In genomic region chr12:94190623-94191022, GRCh38 we compare ENCODE assay signal across 19 cellular contexts.
"Had no signal": no experiment of that assay in that cellular context is flagged by ENCODE, and none has a peak within 500 bp of the region (broad histone marks: within the 10 kb centered on the region; RNA-seq: fewer than 3 reads in every experiment).

No MANE protein-coding gene starts in this region.

- H3K4me3 ChIP-seq: adrenal gland, gastroesophageal sphincter, heart right ventricle, thyroid gland had no signal

- H3K4me1 ChIP-seq: adrenal gland, gastroesophageal sphincter, heart right ventricle, thyroid gland had no signal

- DNase-seq: activated CD4-positive, alpha-beta T cell treated with anti-CD3 and anti-CD28 coated beads for 1 hour; activated gamma-delta T cell treated with Interleukin-2 at 50 U/mL for 16 hours; activated T-cell treated with anti-CD3 and anti-CD28 coated beads for 4 hours; adrenal gland; cerebellar nuclear complex; effector CD4-positive, alpha-beta T cell; heart right ventricle; immature natural killer cell; kidney glomerular epithelial cell; left ventricle myocardium superior; stimulated activated CD4-positive, alpha-beta T cell treated with anti-CD3 and anti-CD28 coated beads, Interleukin-12 subunit alpha, Interleukin-12 subunit beta, amount 100 ng/mL, for 4 hours; stimulated activated CD4-positive, alpha-beta T cell treated with anti-CD3 and anti-CD28 coated beads, Interleukin-1b, Interleukin-23, amount 100 ng/mL, for 48 hours; stimulated activated CD8-positive, alpha-beta memory T cell treated with anti-CD3 and anti-CD28 coated beads, Interleukin-4, amount 100 ng/mL, for 48 hours; stimulated activated naive CD4-positive, alpha-beta T cell treated with Interleukin-2 at 50 U/mL for 16 hours; thyroid gland had no signal

- H3K27ac ChIP-seq: adrenal gland, gastroesophageal sphincter, heart right ventricle, thyroid gland, VCaP had no signal

- H3K36me3 ChIP-seq: adrenal gland, gastroesophageal sphincter, thyroid gland had no signal

- FAIRE-seq: astrocyte, bronchial epithelial cell had no signal

- ATAC-seq: gastroesophageal sphincter, heart right ventricle, left ventricle myocardium superior had no signal

- H3K9me3 ChIP-seq: adrenal gland, gastroesophageal sphincter, thyroid gland had no signal

- H3K27me3 ChIP-seq: adrenal gland, gastroesophageal sphincter, heart right ventricle, thyroid gland had no signal
